In the genomic region with DNA sequence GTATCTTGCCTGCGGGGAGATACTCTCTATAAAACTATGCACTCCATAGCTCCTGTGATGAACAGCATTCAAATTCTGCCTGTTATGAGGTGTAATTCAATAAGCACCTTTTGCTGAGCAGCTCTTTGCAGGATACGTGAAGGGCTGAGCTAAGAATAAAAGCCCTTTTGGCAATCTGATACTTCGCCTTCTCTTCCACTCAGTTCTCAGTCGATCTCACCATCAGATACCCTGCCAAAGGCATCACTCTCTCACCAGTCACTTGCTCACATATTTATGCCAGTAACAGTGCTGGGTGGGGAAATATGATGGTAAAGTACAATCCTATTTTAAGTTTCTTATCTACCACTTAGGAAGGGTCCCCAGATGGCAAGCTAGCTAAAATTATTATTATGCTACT, we compare ENCODE assay signal across 25 cellular contexts.
A peak's percentile ranks its signal among the peaks of the same experiment; 100 is the strongest.
DNase-seq lines count a peak whose midpoint lies in the region; ATAC-seq and TF ChIP-seq lines count a peak whose summit lies in the region.
"Had no signal": no experiment of that assay in that cellular context is flagged by ENCODE, and none has a peak within 500 bp of the region (broad histone marks: within the 10 kb centered on the region; RNA-seq: fewer than 3 reads in every experiment).

No MANE protein-coding gene starts in this region.

- H3K4me3 Mint-ChIP-seq in WTC11 (no peak overlapping the region), osteocyte (ENCODE audit: unreplicated experiment) (no peak overlapping the region)
- H3K4me3 Mint-ChIP-seq: activated CD4-positive, alpha-beta T cell treated with anti-CD3 and anti-CD28 coated beads, Interleukin-2, amount 10 ng/mL, durations not matched to agents 24 days and 14 days; neural crest cell; type B pancreatic cell had no signal

- no peak for TF ChIP-seq CTCF in WTC11 (IDR thresholded peaks at IDR 0.05)
- TF ChIP-seq CTCF in osteocyte (IDR thresholded peaks at IDR 0.05) = no peak

- no peaks in the 10 kb centered on the region for H3K27me3 Mint-ChIP-seq in WTC11 (ENCODE audit: low read depth)
- H3K27me3 Mint-ChIP-seq in osteocyte (ENCODE audit: unreplicated experiment) = no peaks in the 10 kb centered on the region
- H3K27me3 Mint-ChIP-seq: type B pancreatic cell had no signal

- DNase-seq in NCI-H1417 (lab: John Stamatoyannopoulos, UW) (peak in 2 of 3 experiments; percentile 2 to 7), NCI-H1417 treated with DMSO at 0.1 percent for 48 hours (lab: John Stamatoyannopoulos, UW) (no peak), NCI-H128 (lab: John Stamatoyannopoulos, UW; ENCODE audit: unreplicated experiment) (peak; percentile 14), WTC11 (ENCODE audit: low spot score) (no peak), osteocyte (ENCODE audit: extremely low spot score, unreplicated experiment) (no peak), amniotic stem cell (lab: John Stamatoyannopoulos, UW) (no peak)
- DNase-seq in activated CD8-positive, alpha-beta memory T cell treated with anti-CD3 and anti-CD28 coated beads, Interleukin-2, amount 50 U/mL, for 4 hours = no peak
- DNase-seq: 8988T; activated CD4-positive, alpha-beta T cell treated with anti-CD3 and anti-CD28 coated beads, Interleukin-2, amount 10 ng/mL, durations not matched to agents 24 days and 14 days; activated naive CD4-positive, alpha-beta T cell; activated T-cell treated with anti-CD3 and anti-CD28 coated beads, Interleukin-2, amount 50 U/mL, for 48 hours; AML-193; effector memory CD4-positive, alpha-beta T cell; H7; hypothalamus; KG1; NCI-H1930; NCI-H510A; posterior cingulate gyrus; stimulated activated CD8-positive, alpha-beta memory T cell treated with anti-CD3 and anti-CD28 coated beads, Interleukin-4, amount 100 ng/mL, for 48 hours; T-helper 2 cell had no signal

- H3K36me3 Mint-ChIP-seq in WTC11 (peaks cover 38% of the 10 kb centered on the region), osteocyte (ENCODE audit: unreplicated experiment) (peaks cover 3% of the 10 kb centered on the region)

- peaks cover 7% of the 10 kb centered on the region for H3K9me3 Mint-ChIP-seq in WTC11
- H3K9me3 Mint-ChIP-seq in osteocyte (ENCODE audit: unreplicated experiment) = no peaks in the 10 kb centered on the region
- H3K9me3 Mint-ChIP-seq: activated CD4-positive, alpha-beta T cell treated with anti-CD3 and anti-CD28 coated beads, Interleukin-2, amount 10 ng/mL, durations not matched to agents 24 days and 14 days; neural crest cell; type B pancreatic cell had no signal

- H3K4me1 Mint-ChIP-seq in WTC11 (peaks cover 38% of the 10 kb centered on the region), osteocyte (ENCODE audit: unreplicated experiment) (peaks cover 68% of the 10 kb centered on the region)
- H3K4me1 Mint-ChIP-seq: activated CD4-positive, alpha-beta T cell treated with anti-CD3 and anti-CD28 coated beads, Interleukin-2, amount 10 ng/mL, durations not matched to agents 24 days and 14 days had no signal

- H3K27ac Mint-ChIP-seq in WTC11 (peak overlapping the region; percentile 52; the same call in 1 of the 2 replicates), osteocyte (ENCODE audit: unreplicated experiment) (peak overlapping the region; percentile 59)
- H3K27ac Mint-ChIP-seq: activated CD4-positive, alpha-beta T cell treated with anti-CD3 and anti-CD28 coated beads, Interleukin-2, amount 10 ng/mL, durations not matched to agents 24 days and 14 days; type B pancreatic cell had no signal

- CTCF ChIA-PET in WTC11 (lab: Charles Lee) = interaction anchor here (0.6 kb wide), 1 partner anchor 281 kb away, joined by 3 read pairs; no protein-coding TSS in a partner anchor

- POLR2A ChIA-PET in WTC11 (lab: Charles Lee) = no interaction called here

- ATAC-seq in WTC11 (no peak; the same call in 1 of the 2 replicates), GM18907 (IDR thresholded peaks at IDR 0.05; ENCODE audit: unreplicated experiment) (no peak)
- ATAC-seq: gastroesophageal sphincter had no signal

TF ChIP-seq in WTC11, 78 proteins besides CTCF, POLR2A, EP300 and RAD21:
- TF ChIP-seq, protein P1, sequence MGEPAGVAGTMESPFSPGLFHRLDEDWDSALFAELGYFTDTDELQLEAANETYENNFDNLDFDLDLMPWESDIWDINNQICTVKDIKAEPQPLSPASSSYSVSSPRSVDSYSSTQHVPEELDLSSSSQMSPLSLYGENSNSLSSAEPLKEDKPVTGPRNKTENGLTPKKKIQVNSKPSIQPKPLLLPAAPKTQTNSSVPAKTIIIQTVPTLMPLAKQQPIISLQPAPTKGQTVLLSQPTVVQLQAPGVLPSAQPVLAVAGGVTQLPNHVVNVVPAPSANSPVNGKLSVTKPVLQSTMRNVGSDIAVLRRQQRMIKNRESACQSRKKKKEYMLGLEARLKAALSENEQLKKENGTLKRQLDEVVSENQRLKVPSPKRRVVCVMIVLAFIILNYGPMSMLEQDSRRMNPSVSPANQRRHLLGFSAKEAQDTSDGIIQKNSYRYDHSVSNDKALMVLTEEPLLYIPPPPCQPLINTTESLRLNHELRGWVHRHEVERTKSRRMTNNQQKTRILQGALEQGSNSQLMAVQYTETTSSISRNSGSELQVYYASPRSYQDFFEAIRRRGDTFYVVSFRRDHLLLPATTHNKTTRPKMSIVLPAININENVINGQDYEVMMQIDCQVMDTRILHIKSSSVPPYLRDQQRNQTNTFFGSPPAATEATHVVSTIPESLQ (CRISPR knock-in tag; IDR thresholded peaks at IDR 0.05) = no peak
- TF ChIP-seq NR3C1 (CRISPR knock-in tag; conservative IDR thresholded peaks at IDR 0.05; ENCODE audit: low read depth) = no peak
- no peak for TF ChIP-seq ESRRA (CRISPR knock-in tag; IDR thresholded peaks at IDR 0.05; ENCODE audit: borderline replicate concordance)
- TF ChIP-seq CREM (CRISPR knock-in tag; IDR thresholded peaks at IDR 0.05) = no peak
- TF ChIP-seq, protein P2, sequence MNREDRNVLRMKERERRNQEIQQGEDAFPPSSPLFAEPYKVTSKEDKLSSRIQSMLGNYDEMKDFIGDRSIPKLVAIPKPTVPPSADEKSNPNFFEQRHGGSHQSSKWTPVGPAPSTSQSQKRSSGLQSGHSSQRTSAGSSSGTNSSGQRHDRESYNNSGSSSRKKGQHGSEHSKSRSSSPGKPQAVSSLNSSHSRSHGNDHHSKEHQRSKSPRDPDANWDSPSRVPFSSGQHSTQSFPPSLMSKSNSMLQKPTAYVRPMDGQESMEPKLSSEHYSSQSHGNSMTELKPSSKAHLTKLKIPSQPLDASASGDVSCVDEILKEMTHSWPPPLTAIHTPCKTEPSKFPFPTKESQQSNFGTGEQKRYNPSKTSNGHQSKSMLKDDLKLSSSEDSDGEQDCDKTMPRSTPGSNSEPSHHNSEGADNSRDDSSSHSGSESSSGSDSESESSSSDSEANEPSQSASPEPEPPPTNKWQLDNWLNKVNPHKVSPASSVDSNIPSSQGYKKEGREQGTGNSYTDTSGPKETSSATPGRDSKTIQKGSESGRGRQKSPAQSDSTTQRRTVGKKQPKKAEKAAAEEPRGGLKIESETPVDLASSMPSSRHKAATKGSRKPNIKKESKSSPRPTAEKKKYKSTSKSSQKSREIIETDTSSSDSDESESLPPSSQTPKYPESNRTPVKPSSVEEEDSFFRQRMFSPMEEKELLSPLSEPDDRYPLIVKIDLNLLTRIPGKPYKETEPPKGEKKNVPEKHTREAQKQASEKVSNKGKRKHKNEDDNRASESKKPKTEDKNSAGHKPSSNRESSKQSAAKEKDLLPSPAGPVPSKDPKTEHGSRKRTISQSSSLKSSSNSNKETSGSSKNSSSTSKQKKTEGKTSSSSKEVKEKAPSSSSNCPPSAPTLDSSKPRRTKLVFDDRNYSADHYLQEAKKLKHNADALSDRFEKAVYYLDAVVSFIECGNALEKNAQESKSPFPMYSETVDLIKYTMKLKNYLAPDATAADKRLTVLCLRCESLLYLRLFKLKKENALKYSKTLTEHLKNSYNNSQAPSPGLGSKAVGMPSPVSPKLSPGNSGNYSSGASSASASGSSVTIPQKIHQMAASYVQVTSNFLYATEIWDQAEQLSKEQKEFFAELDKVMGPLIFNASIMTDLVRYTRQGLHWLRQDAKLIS (CRISPR knock-in tag; IDR thresholded peaks at IDR 0.05; ENCODE audit: borderline replicate concordance) = no peak
- TF ChIP-seq, protein P3, sequence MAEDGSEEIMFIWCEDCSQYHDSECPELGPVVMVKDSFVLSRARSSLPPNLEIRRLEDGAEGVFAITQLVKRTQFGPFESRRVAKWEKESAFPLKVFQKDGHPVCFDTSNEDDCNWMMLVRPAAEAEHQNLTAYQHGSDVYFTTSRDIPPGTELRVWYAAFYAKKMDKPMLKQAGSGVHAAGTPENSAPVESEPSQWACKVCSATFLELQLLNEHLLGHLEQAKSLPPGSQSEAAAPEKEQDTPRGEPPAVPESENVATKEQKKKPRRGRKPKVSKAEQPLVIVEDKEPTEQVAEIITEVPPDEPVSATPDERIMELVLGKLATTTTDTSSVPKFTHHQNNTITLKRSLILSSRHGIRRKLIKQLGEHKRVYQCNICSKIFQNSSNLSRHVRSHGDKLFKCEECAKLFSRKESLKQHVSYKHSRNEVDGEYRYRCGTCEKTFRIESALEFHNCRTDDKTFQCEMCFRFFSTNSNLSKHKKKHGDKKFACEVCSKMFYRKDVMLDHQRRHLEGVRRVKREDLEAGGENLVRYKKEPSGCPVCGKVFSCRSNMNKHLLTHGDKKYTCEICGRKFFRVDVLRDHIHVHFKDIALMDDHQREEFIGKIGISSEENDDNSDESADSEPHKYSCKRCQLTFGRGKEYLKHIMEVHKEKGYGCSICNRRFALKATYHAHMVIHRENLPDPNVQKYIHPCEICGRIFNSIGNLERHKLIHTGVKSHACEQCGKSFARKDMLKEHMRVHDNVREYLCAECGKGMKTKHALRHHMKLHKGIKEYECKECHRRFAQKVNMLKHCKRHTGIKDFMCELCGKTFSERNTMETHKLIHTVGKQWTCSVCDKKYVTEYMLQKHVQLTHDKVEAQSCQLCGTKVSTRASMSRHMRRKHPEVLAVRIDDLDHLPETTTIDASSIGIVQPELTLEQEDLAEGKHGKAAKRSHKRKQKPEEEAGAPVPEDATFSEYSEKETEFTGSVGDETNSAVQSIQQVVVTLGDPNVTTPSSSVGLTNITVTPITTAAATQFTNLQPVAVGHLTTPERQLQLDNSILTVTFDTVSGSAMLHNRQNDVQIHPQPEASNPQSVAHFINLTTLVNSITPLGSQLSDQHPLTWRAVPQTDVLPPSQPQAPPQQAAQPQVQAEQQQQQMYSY (CRISPR knock-in tag; IDR thresholded peaks at IDR 0.05) = no peak

Comparison
In these comparisons a context has a peak if more than half of its experiments do, and no peak if none do; other contexts are left out.
1. DNase-seq: peak in NCI-H1417 (2 of 3) and NCI-H128 (single experiment); none in NCI-H1417 treated with DMSO at 0.1 percent for 48 hours (single experiment), WTC11 (single experiment), osteocyte (single experiment), amniotic stem cell (single experiment) and activated CD8-positive, alpha-beta memory T cell treated with anti-CD3 and anti-CD28 coated beads, Interleukin-2, amount 50 U/mL, for 4 hours (single experiment).